Comparison of ENCODE assay signal across 1 cellular context in genomic region chr2:224039080-224039769, GRCh38.
A peak's percentile ranks its signal among the peaks of the same experiment; 100 is the strongest.
TF ChIP-seq lines count a peak whose summit lies in the region.

A gene with protein sequence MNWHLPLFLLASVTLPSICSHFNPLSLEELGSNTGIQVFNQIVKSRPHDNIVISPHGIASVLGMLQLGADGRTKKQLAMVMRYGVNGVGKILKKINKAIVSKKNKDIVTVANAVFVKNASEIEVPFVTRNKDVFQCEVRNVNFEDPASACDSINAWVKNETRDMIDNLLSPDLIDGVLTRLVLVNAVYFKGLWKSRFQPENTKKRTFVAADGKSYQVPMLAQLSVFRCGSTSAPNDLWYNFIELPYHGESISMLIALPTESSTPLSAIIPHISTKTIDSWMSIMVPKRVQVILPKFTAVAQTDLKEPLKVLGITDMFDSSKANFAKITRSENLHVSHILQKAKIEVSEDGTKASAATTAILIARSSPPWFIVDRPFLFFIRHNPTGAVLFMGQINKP (minus strand): TSS chr2:224039286. CDS start chr2:224001900, 37,386 bp downstream.

TF ChIP-seq in HepG2, 621 proteins besides CTCF, POLR2A, EP300 and RAD21 (continued from another document):
- TF ChIP-seq HMGXB4 (CRISPR knock-in tag; IDR thresholded peaks at IDR 0.05; ENCODE audit: borderline replicate concordance in 1 of 2, low read depth in 1 of 2) (peak; percentile 49 to 78; a peak in 2 of 4 replicates), ZNF674 (CRISPR knock-in tag; IDR thresholded peaks at IDR 0.05; ENCODE audit: low read depth) (no peak), PTBP1 (IDR thresholded peaks at IDR 0.05; ENCODE audit: low read depth, low read length, poor library complexity, severe bottlenecking) (peak; percentile 94)
